In genomic region chr1:109383850-109384249, GRCh38 we compare ENCODE assay signal across 16 cellular contexts. TPM values are rescaled to one million over a fixed set of nuclear protein-coding genes. Genes with fewer than 3 reads are reported as not detected.
DNase-seq lines count a peak whose midpoint lies in the region; ATAC-seq, FAIRE-seq and TF ChIP-seq lines count a peak whose summit lies in the region.
"Had no signal": no experiment of that assay in that cellular context is flagged by ENCODE, and none has a peak within 500 bp of the region (broad histone marks: within the 10 kb centered on the region; RNA-seq: fewer than 3 reads in every experiment).

No MANE protein-coding gene starts in this region.

- H3K79me2 ChIP-seq in H9 (ENCODE audit: insufficient read depth, low read length) (peaks cover 5% of the 10 kb centered on the region; the same call in 1 of the 2 replicates), K562 (ENCODE audit: control insufficient read depth, insufficient read depth, low read length) (peaks cover 99% of the 10 kb centered on the region)

- H3K27me3 Mint-ChIP-seq in H9 (ENCODE audit: low read depth) (no peaks in the 10 kb centered on the region), mesothelial cell of epicardium (ENCODE audit: low read depth) (no peaks in the 10 kb centered on the region)

- H3K18ac ChIP-seq in H9 (ENCODE audit: insufficient read length, low read depth, low read length) = no peak overlapping the region

- no peaks in the 10 kb centered on the region for H3K27me3 ChIP-seq in H9 (ENCODE audit: insufficient read depth, low read length)
- no peaks in the 10 kb centered on the region for H3K27me3 ChIP-seq in K562 (ENCODE audit: control insufficient read depth in 2 of 2, insufficient read depth in 2 of 2, low read length in 2 of 2)
- H3K27me3 ChIP-seq: left lung, SJSA1, testis had no signal

- intact Hi-C loops in K562 (cut with micrococcal nuclease) = no loop called here

- H3K9me3 Mint-ChIP-seq in H9 (peaks cover 3 to 4% of the 10 kb centered on the region in 2 experiments; a peak in 2 of 5 replicates), mesothelial cell of epicardium (peaks cover 6% of the 10 kb centered on the region)
- H3K9me3 Mint-ChIP-seq: central memory CD8-positive, alpha-beta T cell had no signal

- H3K4me2 ChIP-seq in H9 (ENCODE audit: insufficient read depth, insufficient read length, low read length) (no peak overlapping the region), K562 (ENCODE audit: insufficient read depth, low read length) (peak overlapping the region; percentile 65)

- H2AK5ac ChIP-seq in H9 (ENCODE audit: insufficient read length, low read length) = no peak overlapping the region

- peaks cover 31 to 32% of the 10 kb centered on the region in 2 experiments for H3K4me1 Mint-ChIP-seq in H9
- peaks cover 10% of the 10 kb centered on the region for H3K4me1 Mint-ChIP-seq in mesothelial cell of epicardium
- H3K4me1 Mint-ChIP-seq: central memory CD8-positive, alpha-beta T cell had no signal

- H2BK12ac ChIP-seq in H9 (ENCODE audit: insufficient read length, low read depth, low read length) = no peak overlapping the region

- H3K56ac ChIP-seq in H9 (ENCODE audit: insufficient read length, low read depth, low read length) = no peak overlapping the region

- no peak overlapping the region for H3T11ph ChIP-seq in H9 (ENCODE audit: low read length)

- H3K23me2 ChIP-seq in H9 (ENCODE audit: insufficient read length, low read depth, low read length, poor library complexity, severe bottlenecking) = no peaks in the 10 kb centered on the region

- H4K20me1 ChIP-seq in H9 (ENCODE audit: control insufficient read depth, insufficient read depth, insufficient read length) = no peaks in the 10 kb centered on the region
- H4K20me1 ChIP-seq in K562 (replicated peaks; ENCODE audit: control insufficient read depth, insufficient read depth, low read length) = no peaks in the 10 kb centered on the region

- in situ Hi-C loops in K562 (cut with MboI) = no loop called here

- H3K27ac ChIP-seq in H9 (ENCODE audit: insufficient read length, low read depth, low read length) (peak overlapping the region; percentile 82), K562 (ENCODE audit: extremely low read depth, low read depth, low read length) (peak overlapping the region; percentile 61; the same call in 1 of the 3 replicates)
- H3K27ac ChIP-seq: C4-2B, epithelial cell of prostate, SJSA1, spleen had no signal

- no CpG with 5 or more reads among the region's 7 CpGs for WGBS in H9 (ENCODE audit: extremely low coverage, insufficient read length, low lambda C conversion rate)
- 17% methylated on average over 7 of the region's 7 CpGs for WGBS in K562 (ENCODE audit: insufficient coverage, low coverage, missing lambda C conversion rate)

- POLR2A ChIA-PET in K562 (lab: Yijun Ruan, JAX) = interaction anchor here (0.6 to 2.9 kb wide), 9 partner anchors 11 to 169 kb away, joined by 3 to 14 read pairs (median 3); partner anchors contain the start of gene MYBPHL

- H3K36me3 Mint-ChIP-seq in H9 (ENCODE audit: insufficient read depth in 1 of 3, low read depth in 3 of 3) = peaks cover 7 to 13% (median 9%) of the 10 kb centered on the region in 3 experiments
- H3K36me3 Mint-ChIP-seq in mesothelial cell of epicardium = peaks cover 9% of the 10 kb centered on the region

- H3K79me1 ChIP-seq in H9 (ENCODE audit: insufficient read depth, low read depth, low read length, poor library complexity, severe bottlenecking) = peaks cover 21% of the 10 kb centered on the region

- TF ChIP-seq CTCF in H9 (conservative IDR thresholded peaks at IDR 0.05) (no peak), K562 (IDR thresholded peaks at IDR 0.05 in 2 of 3, conservative IDR thresholded peaks at IDR 0.05 in 1 of 3; ENCODE audit: insufficient read depth in 2 of 3, low read depth in 1 of 3, low read length in 3 of 3) (no peak), mesothelial cell of epicardium (IDR thresholded peaks at IDR 0.05; ENCODE audit: unreplicated experiment) (no peak)

- H4K8ac ChIP-seq in H9 (replicated peaks; ENCODE audit: insufficient read length, low read depth, low read length) = no peak overlapping the region

- H3K36me3 ChIP-seq in K562 (ENCODE audit: control insufficient read depth, insufficient read depth, low read length) = peaks cover 16% of the 10 kb centered on the region; the same call in 2 of the 3 replicates
- H3K36me3 ChIP-seq: left lung, SJSA1, spleen had no signal

- H4K5ac ChIP-seq in H9 (ENCODE audit: insufficient read length, low read depth, low read length) = no peak overlapping the region

- H2BK120ac ChIP-seq in H9 (ENCODE audit: low read depth, low read length, poor library complexity, severe bottlenecking) = no peak overlapping the region

- no peak overlapping the region for H2BK20ac ChIP-seq in H9 (ENCODE audit: low read depth, low read length, poor library complexity, severe bottlenecking)

- H3K23ac ChIP-seq in H9 (ENCODE audit: insufficient read length, low read depth, low read length) = no peak overlapping the region

- TF ChIP-seq POLR2A in K562 (conservative IDR thresholded peaks at IDR 0.05) (no peak), GM12892 (IDR thresholded peaks at IDR 0.05; ENCODE audit: low read depth, low read length) (no peak)

- peak overlapping the region; percentile 72 to 94 (median 93); a peak in 6 of 7 replicates for H3K27ac Mint-ChIP-seq in H9
- H3K27ac Mint-ChIP-seq in mesothelial cell of epicardium = peak overlapping the region; percentile 88

- CTCF ChIA-PET in K562 (lab: Yijun Ruan, JAX; ENCODE audit: low intra/inter-chr PET ratio) = no interaction called here

- no TSS peak for BruUV-seq in K562 (replicated peaks; lab: Mats Ljungman, UMichigan)

- H3K4ac ChIP-seq in H9 (ENCODE audit: low read depth, low read length) = no peak overlapping the region

- no peak overlapping the region for H3K14ac ChIP-seq in H9 (ENCODE audit: insufficient read depth, low read length)

- H3K4me3 Mint-ChIP-seq in H9 = no peak overlapping the region
- no peak overlapping the region for H3K4me3 Mint-ChIP-seq in mesothelial cell of epicardium
- H3K4me3 Mint-ChIP-seq: central memory CD8-positive, alpha-beta T cell had no signal

- TF ChIP-seq RAD21 in K562 (CRISPR knock-in tag; conservative IDR thresholded peaks at IDR 0.05 in 1 of 2, IDR thresholded peaks at IDR 0.05 in 1 of 2) = no peak

- H3K9me3 ChIP-seq in H9 (ENCODE audit: control insufficient read depth, low read depth, low read length) (no peaks in the 10 kb centered on the region), K562 (replicated peaks; ENCODE audit: control insufficient read depth, insufficient read depth, low read depth, low read length) (peaks cover 2% of the 10 kb centered on the region; the same call in 1 of the 2 replicates)
- H3K9me3 ChIP-seq: left lung, SJSA1, spleen, testis had no signal

- TF ChIP-seq EP300 in K562 (IDR thresholded peaks at IDR 0.05; ENCODE audit: low read length) = no peak

- no peak overlapping the region for H2AFZ ChIP-seq in H9 (ENCODE audit: low read length)
- no peak overlapping the region for H2AFZ ChIP-seq in K562 (ENCODE audit: low read depth, low read length)

- H2BK5ac ChIP-seq in H9 (ENCODE audit: insufficient read length, low read length) = no peak overlapping the region

- H3K4me1 ChIP-seq in H9 (ENCODE audit: insufficient read depth, low read length) (peaks cover 4% of the 10 kb centered on the region; the same call in 1 of the 2 replicates), K562 (replicated peaks in 1 of 2; ENCODE audit: control insufficient read depth in 2 of 2, insufficient read depth in 2 of 2, low read length in 2 of 2) (peaks cover 21 to 66% of the 10 kb centered on the region in 2 experiments)
- H3K4me1 ChIP-seq: SJSA1 had no signal

- H2BK15ac ChIP-seq in H9 (ENCODE audit: low read depth, low read length) = no peak overlapping the region

- no peak overlapping the region for H4K91ac ChIP-seq in H9 (ENCODE audit: insufficient read length, low read depth, low read length)

- H3K9me1 ChIP-seq in K562 (ENCODE audit: control insufficient read depth, insufficient read depth, low read length) = no peaks in the 10 kb centered on the region

- no peak for DNase-seq in H9
- DNase-seq in K562 (ENCODE audit: extremely low read depth in 1 of 4, low spot score in 3 of 4) = peak; percentile 37 to 52 (median 46)
- no peak for DNase-seq in mesothelial cell of epicardium (ENCODE audit: low spot score in 2 of 2, unreplicated experiment in 2 of 2)
- peak; percentile 63 for DNase-seq in superior temporal gyrus (ENCODE audit: extremely low spot score)
- no peak for DNase-seq in GM12892 (ENCODE audit: insufficient read length)
- no peak for DNase-seq in NCI-H2171 (lab: John Stamatoyannopoulos, UW)
- DNase-seq: activated gamma-delta T cell treated with Interleukin-2 at 50 U/mL for 16 hours, left lung, spleen, testis had no signal

- ATAC-seq in K562 (peak; percentile 33), GM21619 (IDR thresholded peaks at IDR 0.05; ENCODE audit: unreplicated experiment) (no peak)

- H3K9ac ChIP-seq in H9 (ENCODE audit: extremely low read depth, insufficient read length, low read length) = no peak overlapping the region
- H3K9ac ChIP-seq in K562 (ENCODE audit: insufficient read depth in 1 of 2, low read depth in 2 of 2, low read length in 2 of 2) = peak overlapping the region; percentile 25 to 26; a peak in 3 of 4 replicates

- FAIRE-seq in K562 (lab: Jason Lieb, UNC) = no peak
- FAIRE-seq in GM12892 (lab: Jason Lieb, UNC) = no peak
- FAIRE-seq: HTR-8/SVneo had no signal

- H3K4me3 ChIP-seq in K562 = no peak overlapping the region
- H3K4me3 ChIP-seq: left lung, SJSA1, spleen, testis had no signal

RNA-seq across cellular contexts. Expression of gene SORT1, which starts 13.9 kb away (rescaled TPM):
- 41.5 and 47.9 TPM in 2 replicates for total RNA-seq in H9 (2021)
- 326 and 417 TPM in 2 replicates for total RNA-seq in K562 (2011; cell fraction: chromatin; rRNA removed; ENCODE audit: low replicate concordance)
- total RNA-seq in K562 (2011; cell fraction: nucleolus; rRNA removed) = 241 and 283 TPM in 2 replicates
- 391 and 568 TPM in 2 replicates for total RNA-seq in K562 (2011; cell fraction: nucleoplasm; rRNA removed)
- 35.5 and 41.4 TPM in 2 replicates for total RNA-seq in K562 (2014; rRNA removed)
- 91.0 and 110 TPM in 2 replicates for total RNA-seq in K562 (2014; rRNA removed; fragmentation: Illumina TruSeq; extraction: Trizol)
- total RNA-seq in K562 (2015; rRNA removed; fragmentation: Illumina TruSeq; extraction: Trizol) = 88.2 and 96.9 TPM in 2 replicates
- 110 and 112 TPM in 2 replicates for total RNA-seq in K562 (2021)
- 78.2 and 92.1 TPM in 2 replicates for polyA plus RNA-seq in K562 (2011; rRNA removed)
- polyA plus RNA-seq in K562 (2011; cell fraction: cytosol; rRNA removed) = 40.5 and 54.0 TPM in 2 replicates
- polyA plus RNA-seq in K562 (2011; cell fraction: nucleus; rRNA removed) = 57.9 and 62.0 TPM in 2 replicates
- 50.8 and 57.3 TPM in 2 replicates for polyA plus RNA-seq in K562 (2012)
- polyA plus RNA-seq in K562 (2014; fragmentation: Illumina TruSeq; extraction: Trizol) = 65.0 and 68.2 TPM in 2 replicates
- 10 to 100 TPM; 27.4 to 33.3 TPM for polyA plus RNA-seq in K562 (2014; fragmentation: Nextera tagmentation; extraction: Ambion mirVana)
- polyA plus RNA-seq in K562 (2014; rRNA removed) = 41.4 and 43.4 TPM in 2 replicates
- 227 and 260 TPM in 2 replicates for polyA minus RNA-seq in K562 (2011; rRNA and poly(A)+ RNA removed)
- polyA minus RNA-seq in K562 (2011; cell fraction: cytosol; rRNA and poly(A)+ RNA removed) = 87.5 and 90.6 TPM in 2 replicates
- 98.4 and 138 TPM in 2 replicates for polyA minus RNA-seq in K562 (2011; cell fraction: nucleus; rRNA and poly(A)+ RNA removed)
- 39.1 to 45.5 TPM (median 40.6 TPM) in 3 replicates for total RNA-seq in mesothelial cell of epicardium
- 1.3 TPM for polyA plus RNA-seq in GM12892 (2012; ENCODE audit: missing spikeins)

RNA-seq across cellular contexts. Expression of gene PSMA5, which starts 42.4 kb away (rescaled TPM):
- total RNA-seq in H9 (2021) (133 and 136 TPM in 2 replicates), K562 (2014; rRNA removed) (77.1 and 82.6 TPM in 2 replicates), K562 (2014; rRNA removed; fragmentation: Illumina TruSeq; extraction: Trizol) (309 and 348 TPM in 2 replicates), K562 (2015; rRNA removed; fragmentation: Illumina TruSeq; extraction: Trizol) (155 and 190 TPM in 2 replicates), K562 (2021) (287 and 302 TPM in 2 replicates), mesothelial cell of epicardium (67.2 to 70.9 TPM (median 69.7 TPM) in 3 replicates)
- 131 and 146 TPM in 2 replicates for total RNA-seq in K562 (2011; cell fraction: chromatin; rRNA removed; ENCODE audit: low replicate concordance)
- 74.6 and 80.0 TPM in 2 replicates for total RNA-seq in K562 (2011; cell fraction: nucleolus; rRNA removed)
- total RNA-seq in K562 (2011; cell fraction: nucleoplasm; rRNA removed) = 126 and 145 TPM in 2 replicates
- polyA plus RNA-seq in K562 (2011; rRNA removed) (299 and 397 TPM in 2 replicates), K562 (2014; fragmentation: Illumina TruSeq; extraction: Trizol) (246 and 256 TPM in 2 replicates), K562 (2014; fragmentation: Nextera tagmentation; extraction: Ambion mirVana) (100 to 1,000 TPM; 451 to 542 TPM), K562 (2014; rRNA removed) (225 and 273 TPM in 2 replicates)
- polyA plus RNA-seq in K562 (2011; cell fraction: cytosol; rRNA removed) = 168 and 244 TPM in 2 replicates
- polyA plus RNA-seq in K562 (2011; cell fraction: nucleus; rRNA removed) = 74.2 and 128 TPM in 2 replicates
- 169 and 249 TPM in 2 replicates for polyA plus RNA-seq in K562 (2012)
- 238 and 288 TPM in 2 replicates for polyA minus RNA-seq in K562 (2011; rRNA and poly(A)+ RNA removed)
- polyA minus RNA-seq in K562 (2011; cell fraction: cytosol; rRNA and poly(A)+ RNA removed) = 104 and 136 TPM in 2 replicates
- 40.0 and 62.9 TPM in 2 replicates for polyA minus RNA-seq in K562 (2011; cell fraction: nucleus; rRNA and poly(A)+ RNA removed)
- polyA plus RNA-seq in GM12892 (2012; ENCODE audit: missing spikeins) = 130 TPM

Comparison
In these comparisons a context has a peak if more than half of its experiments do, and no peak if none do; other contexts are left out.
1. DNase-seq: peak in K562 (4 of 4) and superior temporal gyrus (single experiment); none in H9 (single experiment), mesothelial cell of epicardium (0 of 2), GM12892 (single experiment) and NCI-H2171 (single experiment).